Comparison of ENCODE assay signal across 18 cellular contexts in genomic region chr19:5567971-5568407, GRCh38. TPM values are rescaled to one million over a fixed set of nuclear protein-coding genes. Genes with fewer than 3 reads are reported as not detected.
DNase-seq lines count a peak whose midpoint lies in the region; ATAC-seq and TF ChIP-seq lines count a peak whose summit lies in the region.
"Had no signal": no experiment of that assay in that cellular context is flagged by ENCODE, and none has a peak within 500 bp of the region (broad histone marks: within the 10 kb centered on the region; RNA-seq: fewer than 3 reads in every experiment).

No MANE protein-coding gene starts in this region.

- 66% methylated on average over 11 of the region's 39 CpGs for WGBS in smooth muscle cell (ENCODE audit: low lambda C conversion rate)

- peak; percentile 15 for DNase-seq in adipocyte (ENCODE audit: low read depth)
- no peak for DNase-seq in smooth muscle cell (lab: John Stamatoyannopoulos, UW; ENCODE audit: unreplicated experiment)
- DNase-seq in naive thymus-derived CD4-positive, alpha-beta T cell, result no peak
- DNase-seq in SHP77 treated with DMSO at 0.1 percent for 48 hours (lab: John Stamatoyannopoulos, UW), result no peak
- DNase-seq in activated T-helper 1 cell treated with anti-CD3 and anti-CD28 coated beads, Interleukin-12 subunit alpha, Interleukin-12 subunit beta, Interleukin-2, Interleukin-4 antibody, amounts not matched to agents 30 ng/mL and 10 ng/mL and 1 ng/mL, durations not matched to agents 14 hours and 24 hours and 36 hours (ENCODE audit: low spot score), result no peak
- DNase-seq: activated CD4-positive, alpha-beta T cell treated with anti-CD3 and anti-CD28 coated beads for 36 hours; amygdala; DMS79 treated with DMSO at 0.1 percent for 48 hours; NCI-H1436 treated with DMSO at 0.1 percent for 48 hours; NCI-H510A treated with DMSO at 0.1 percent for 48 hours; T-helper 1 cell; thyroid gland had no signal

- no peak overlapping the region for H3K9ac ChIP-seq in HUES48 (ENCODE audit: low read depth, low read length)
- H3K9ac ChIP-seq in adipocyte (ENCODE audit: low read length), result no peak overlapping the region
- H3K9ac ChIP-seq in smooth muscle cell (ENCODE audit: low read depth), result no peak overlapping the region

- H3K27ac ChIP-seq in HUES48 (ENCODE audit: low read depth, low read length) (no peak overlapping the region), smooth muscle cell (ENCODE audit: low read depth) (no peak overlapping the region)
- H3K27ac ChIP-seq in naive thymus-derived CD4-positive, alpha-beta T cell (ENCODE audit: low read depth, low read length), result no peak overlapping the region
- H3K27ac ChIP-seq: C4-2B, thyroid gland had no signal

- no peaks in the 10 kb centered on the region for H3K36me3 Mint-ChIP-seq in naive thymus-derived CD4-positive, alpha-beta T cell
- H3K36me3 Mint-ChIP-seq in activated T-helper 1 cell treated with anti-CD3 and anti-CD28 coated beads, Interleukin-12 subunit alpha, Interleukin-12 subunit beta, Interleukin-2, Interleukin-4 antibody, amounts not matched to agents 30 ng/mL and 10 ng/mL and 1 ng/mL, durations not matched to agents 14 hours and 24 hours and 36 hours (ENCODE audit: low read depth), result no peaks in the 10 kb centered on the region

- H3K36me3 ChIP-seq in HUES48 (ENCODE audit: control insufficient read depth, insufficient read depth, low read length) (no peaks in the 10 kb centered on the region), adipocyte (ENCODE audit: control insufficient read depth, insufficient read depth, low read length, severe bottlenecking) (no peaks in the 10 kb centered on the region), smooth muscle cell (ENCODE audit: low read depth) (no peaks in the 10 kb centered on the region)
- H3K36me3 ChIP-seq in naive thymus-derived CD4-positive, alpha-beta T cell (ENCODE audit: control insufficient read depth in 2 of 3, insufficient read depth in 3 of 3, low read length in 3 of 3), result no peaks in the 10 kb centered on the region
- H3K36me3 ChIP-seq: HAP-1, thyroid gland had no signal

- peaks cover 4 to 24% (median 11%) of the 10 kb centered on the region in 5 donors for H3K27me3 Mint-ChIP-seq in naive thymus-derived CD4-positive, alpha-beta T cell
- H3K27me3 Mint-ChIP-seq in activated T-helper 1 cell treated with anti-CD3 and anti-CD28 coated beads, Interleukin-12 subunit alpha, Interleukin-12 subunit beta, Interleukin-2, Interleukin-4 antibody, amounts not matched to agents 30 ng/mL and 10 ng/mL and 1 ng/mL, durations not matched to agents 14 hours and 24 hours and 36 hours (ENCODE audit: insufficient read depth), result peaks cover 9% of the 10 kb centered on the region

- peak overlapping the region; percentile 71 for H3K4me2 ChIP-seq in smooth muscle cell

- H3K27me3 ChIP-seq in HUES48 (ENCODE audit: control insufficient read depth, insufficient read depth, low read length) (peaks cover 25% of the 10 kb centered on the region), adipocyte (replicated peaks; ENCODE audit: control insufficient read depth, insufficient read depth, low read length) (peaks cover 45% of the 10 kb centered on the region), smooth muscle cell (ENCODE audit: low read depth) (peaks cover 42% of the 10 kb centered on the region)
- peaks cover 3 to 14% of the 10 kb centered on the region in 2 donors for H3K27me3 ChIP-seq in naive thymus-derived CD4-positive, alpha-beta T cell (ENCODE audit: control insufficient read depth in 2 of 2, insufficient read depth in 2 of 2, low read length in 2 of 2)

- CTCF ChIA-PET in naive thymus-derived CD4-positive, alpha-beta T cell (lab: Charles Lee), result no interaction called here

- intact Hi-C loops in naive thymus-derived CD4-positive, alpha-beta T cell (cut with micrococcal nuclease), result no loop called here
- intact Hi-C loops in activated T-helper 1 cell treated with anti-CD3 and anti-CD28 coated beads, Interleukin-12 subunit alpha, Interleukin-12 subunit beta, Interleukin-2, Interleukin-4 antibody, amounts not matched to agents 30 ng/mL and 10 ng/mL and 1 ng/mL, durations not matched to agents 14 hours and 24 hours and 36 hours (cut with micrococcal nuclease), result no loop called here

- H3K9me3 Mint-ChIP-seq in naive thymus-derived CD4-positive, alpha-beta T cell, result peaks cover 0 to 6% (median 0%) of the 10 kb centered on the region in 11 donors
- H3K9me3 Mint-ChIP-seq in activated T-helper 1 cell treated with anti-CD3 and anti-CD28 coated beads, Interleukin-12 subunit alpha, Interleukin-12 subunit beta, Interleukin-2, Interleukin-4 antibody, amounts not matched to agents 30 ng/mL and 10 ng/mL and 1 ng/mL, durations not matched to agents 14 hours and 24 hours and 36 hours, result no peaks in the 10 kb centered on the region

- no peaks in the 10 kb centered on the region for H3K79me2 ChIP-seq in smooth muscle cell (ENCODE audit: low read depth)

- ATAC-seq in naive thymus-derived CD4-positive, alpha-beta T cell, result no peak
- ATAC-seq in HG03571 (IDR thresholded peaks at IDR 0.05; ENCODE audit: unreplicated experiment), result no peak
- ATAC-seq: activated CD4-positive, alpha-beta T cell treated with anti-CD3 and anti-CD28 coated beads for 36 hours had no signal

- H3K4me1 ChIP-seq in HUES48 (ENCODE audit: control insufficient read depth, insufficient read depth, low read length) (no peaks in the 10 kb centered on the region), adipocyte (ENCODE audit: control insufficient read depth, insufficient read depth, low read length) (peaks cover 8% of the 10 kb centered on the region), smooth muscle cell (ENCODE audit: low read depth) (no peaks in the 10 kb centered on the region)
- H3K4me1 ChIP-seq in naive thymus-derived CD4-positive, alpha-beta T cell (ENCODE audit: control insufficient read depth in 2 of 2, insufficient read depth in 2 of 2, low read length in 2 of 2), result no peaks in the 10 kb centered on the region

- TF ChIP-seq CTCF in smooth muscle cell (IDR thresholded peaks at IDR 0.05; ENCODE audit: borderline replicate concordance, insufficient read depth, poor library complexity, severe bottlenecking), result no peak

- no peak overlapping the region for H3K27ac Mint-ChIP-seq in naive thymus-derived CD4-positive, alpha-beta T cell
- H3K27ac Mint-ChIP-seq in activated T-helper 1 cell treated with anti-CD3 and anti-CD28 coated beads, Interleukin-12 subunit alpha, Interleukin-12 subunit beta, Interleukin-2, Interleukin-4 antibody, amounts not matched to agents 30 ng/mL and 10 ng/mL and 1 ng/mL, durations not matched to agents 14 hours and 24 hours and 36 hours, result no peak overlapping the region
- H3K27ac Mint-ChIP-seq: activated CD4-positive, alpha-beta T cell treated with anti-CD3 and anti-CD28 coated beads for 36 hours had no signal

- H3F3A ChIP-seq in smooth muscle cell (ENCODE audit: low read depth), result peaks cover 6% of the 10 kb centered on the region

- POLR2A ChIA-PET in naive thymus-derived CD4-positive, alpha-beta T cell (lab: Charles Lee), result no interaction called here

- H3K4me3 ChIP-seq in HUES48 (ENCODE audit: low read depth, low read length) (peak overlapping the region; percentile 61; the same call in 1 of the 2 replicates), adipocyte (ENCODE audit: low read length) (peak overlapping the region; percentile 17), iPS-18c (ENCODE audit: insufficient read depth, low read depth, low read length) (peak overlapping the region; percentile 57; the same call in 1 of the 2 replicates), smooth muscle cell (no peak overlapping the region)
- H3K4me3 ChIP-seq in naive thymus-derived CD4-positive, alpha-beta T cell (ENCODE audit: low read length), result no peak overlapping the region
- H3K4me3 ChIP-seq: HAP-1, thyroid gland had no signal

- H4K20me1 ChIP-seq in smooth muscle cell (ENCODE audit: low read depth), result no peaks in the 10 kb centered on the region

- peak overlapping the region in 1 of 10 donors; percentile 12 for H3K4me3 Mint-ChIP-seq in naive thymus-derived CD4-positive, alpha-beta T cell
- H3K4me3 Mint-ChIP-seq in activated T-helper 1 cell treated with anti-CD3 and anti-CD28 coated beads, Interleukin-12 subunit alpha, Interleukin-12 subunit beta, Interleukin-2, Interleukin-4 antibody, amounts not matched to agents 30 ng/mL and 10 ng/mL and 1 ng/mL, durations not matched to agents 14 hours and 24 hours and 36 hours, result no peak overlapping the region
- H3K4me3 Mint-ChIP-seq: activated CD4-positive, alpha-beta T cell treated with anti-CD3 and anti-CD28 coated beads for 36 hours had no signal

- H2AFZ ChIP-seq in smooth muscle cell (ENCODE audit: low read depth), result no peak overlapping the region

- no peaks in the 10 kb centered on the region for H3K9me3 ChIP-seq in HUES48 (ENCODE audit: control insufficient read depth, insufficient read depth, low read length)
- no peaks in the 10 kb centered on the region for H3K9me3 ChIP-seq in adipocyte (ENCODE audit: control insufficient read depth, low read length)
- H3K9me3 ChIP-seq in iPS-18c (ENCODE audit: control insufficient read depth, insufficient read depth, low read length), result no peaks in the 10 kb centered on the region
- no peaks in the 10 kb centered on the region for H3K9me3 ChIP-seq in smooth muscle cell (replicated peaks; ENCODE audit: low read depth)
- no peaks in the 10 kb centered on the region for H3K9me3 ChIP-seq in naive thymus-derived CD4-positive, alpha-beta T cell (ENCODE audit: control insufficient read depth in 2 of 3, low read length in 3 of 3)
- H3K9me3 ChIP-seq: HAP-1, thyroid gland had no signal

- peaks cover 0 to 2% (median 0%) of the 10 kb centered on the region in 7 donors for H3K4me1 Mint-ChIP-seq in naive thymus-derived CD4-positive, alpha-beta T cell
- no peaks in the 10 kb centered on the region for H3K4me1 Mint-ChIP-seq in activated T-helper 1 cell treated with anti-CD3 and anti-CD28 coated beads, Interleukin-12 subunit alpha, Interleukin-12 subunit beta, Interleukin-2, Interleukin-4 antibody, amounts not matched to agents 30 ng/mL and 10 ng/mL and 1 ng/mL, durations not matched to agents 14 hours and 24 hours and 36 hours (ENCODE audit: low read depth)
- H3K4me1 Mint-ChIP-seq: activated CD4-positive, alpha-beta T cell treated with anti-CD3 and anti-CD28 coated beads for 36 hours had no signal

RNA-seq across cellular contexts. Expression of gene TINCR, which starts 0.2 kb away (rescaled TPM):
- total RNA-seq in smooth muscle cell, result 2.9 and 6.2 TPM in 2 replicates
- polyA plus RNA-seq in smooth muscle cell, result 2.2 and 5.7 TPM in 2 replicates
- 1 to 10 TPM in 2 of 5 experiments, under 1 TPM in 3; 0.70 to 1.9 (median 0.97) TPM for total RNA-seq in naive thymus-derived CD4-positive, alpha-beta T cell
- polyA plus RNA-seq in naive thymus-derived CD4-positive, alpha-beta T cell, result not detected
- total RNA-seq in activated T-helper 1 cell treated with anti-CD3 and anti-CD28 coated beads, Interleukin-12 subunit alpha, Interleukin-12 subunit beta, Interleukin-2, Interleukin-4 antibody, amounts not matched to agents 30 ng/mL and 10 ng/mL and 1 ng/mL, durations not matched to agents 14 hours and 24 hours and 36 hours, result 0.39 and 0.75 TPM in 2 replicates
- total RNA-seq: dermis microvascular lymphatic vessel endothelial cell, thyroid gland had no signal

RNA-seq across cellular contexts. Expression of gene SAFB2, which starts 54.6 kb away (rescaled TPM):
- 10.9 and 44.9 TPM in 2 replicates for total RNA-seq in smooth muscle cell
- 28.9 and 40.6 TPM in 2 replicates for polyA plus RNA-seq in smooth muscle cell
- 100 to 1,000 TPM; 112 to 250 (median 243) TPM for total RNA-seq in naive thymus-derived CD4-positive, alpha-beta T cell
- 10 to 100 TPM; 28.5 to 49.2 TPM for polyA plus RNA-seq in naive thymus-derived CD4-positive, alpha-beta T cell
- 104 and 106 TPM in 2 replicates for total RNA-seq in activated T-helper 1 cell treated with anti-CD3 and anti-CD28 coated beads, Interleukin-12 subunit alpha, Interleukin-12 subunit beta, Interleukin-2, Interleukin-4 antibody, amounts not matched to agents 30 ng/mL and 10 ng/mL and 1 ng/mL, durations not matched to agents 14 hours and 24 hours and 36 hours

RNA-seq across cellular contexts. Expression of gene SAFB, which starts 54.9 kb away (rescaled TPM):
- total RNA-seq in smooth muscle cell, result 22.8 and 29.4 TPM in 2 replicates
- 68.3 and 74.3 TPM in 2 replicates for polyA plus RNA-seq in smooth muscle cell
- total RNA-seq in naive thymus-derived CD4-positive, alpha-beta T cell, result 100 to 1,000 TPM; 141 to 203 (median 174) TPM
- polyA plus RNA-seq in naive thymus-derived CD4-positive, alpha-beta T cell, result 100 to 1,000 TPM in 1 of 2 donors, 10 to 100 TPM in 1; 50.3 to 153 TPM
- total RNA-seq in activated T-helper 1 cell treated with anti-CD3 and anti-CD28 coated beads, Interleukin-12 subunit alpha, Interleukin-12 subunit beta, Interleukin-2, Interleukin-4 antibody, amounts not matched to agents 30 ng/mL and 10 ng/mL and 1 ng/mL, durations not matched to agents 14 hours and 24 hours and 36 hours, result 143 and 146 TPM in 2 replicates

Comparison
In these comparisons a context has a peak if more than half of its experiments do, and no peak if none do; other contexts are left out.
1. H3K4me3 ChIP-seq: peak in HUES48 (single experiment), adipocyte (single experiment) and iPS-18c (single experiment); none in smooth muscle cell (single experiment) and naive thymus-derived CD4-positive, alpha-beta T cell (single experiment).